12 cellular contexts compared by ENCODE assay signal in the genomic region with DNA sequence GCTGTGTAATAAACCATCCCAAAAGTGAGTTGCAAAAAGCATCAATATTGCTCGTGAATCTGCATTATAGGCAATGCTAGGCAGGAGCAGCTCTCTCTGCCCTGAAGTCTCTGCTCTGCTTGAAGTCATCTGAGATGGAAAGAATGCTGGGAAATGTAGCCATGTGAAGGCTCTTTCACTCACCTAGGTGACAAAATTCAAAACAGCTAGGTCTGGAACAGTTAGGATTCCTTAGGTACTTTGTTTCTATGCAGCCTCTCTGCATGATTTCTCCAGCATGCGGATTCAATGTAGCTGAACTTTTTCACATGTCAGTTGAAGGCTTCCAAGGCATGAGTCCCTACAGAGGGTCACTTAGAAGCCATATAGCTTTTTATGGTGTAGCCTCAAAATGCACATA.
"Had no signal": no experiment of that assay in that cellular context is flagged by ENCODE, and none has a peak within 500 bp of the region (broad histone marks: within the 10 kb centered on the region; RNA-seq: fewer than 3 reads in every experiment).

No MANE protein-coding gene starts in this region.

- DNase-seq: activated CD4-positive, alpha-beta T cell treated with anti-CD3 and anti-CD28 coated beads for 48 hours; activated CD8-positive, alpha-beta T cell treated with anti-CD3 and anti-CD28 coated beads for 36 hours; activated effector memory CD4-positive, alpha-beta T cell treated with anti-CD3 and anti-CD28 coated beads, Interleukin-2, amount 50 U/mL, for 16 hours; activated T-cell treated with anti-CD3 and anti-CD28 coated beads, Interleukin-2, amount 50 U/mL, for 4 hours; adrenal gland; left ventricle myocardium inferior; occipital lobe; small intestine; stimulated activated CD4-positive, alpha-beta T cell treated with anti-CD3 and anti-CD28 coated beads, Interleukin-4, amount 100 ng/mL, for 4 hours; stimulated activated CD8-positive, alpha-beta memory T cell treated with anti-CD3 and anti-CD28 coated beads, Interleukin-4, amount 100 ng/mL, for 48 hours; stimulated activated naive CD4-positive, alpha-beta T cell treated with Interleukin-2 at 50 U/mL for 16 hours; substantia nigra had no signal

- ATAC-seq: activated CD8-positive, alpha-beta T cell treated with anti-CD3 and anti-CD28 coated beads for 36 hours; activated T-cell treated with anti-CD3 and anti-CD28 coated beads, Interleukin-2, amount 50 U/mL, for 4 hours had no signal
